In the genomic region with DNA sequence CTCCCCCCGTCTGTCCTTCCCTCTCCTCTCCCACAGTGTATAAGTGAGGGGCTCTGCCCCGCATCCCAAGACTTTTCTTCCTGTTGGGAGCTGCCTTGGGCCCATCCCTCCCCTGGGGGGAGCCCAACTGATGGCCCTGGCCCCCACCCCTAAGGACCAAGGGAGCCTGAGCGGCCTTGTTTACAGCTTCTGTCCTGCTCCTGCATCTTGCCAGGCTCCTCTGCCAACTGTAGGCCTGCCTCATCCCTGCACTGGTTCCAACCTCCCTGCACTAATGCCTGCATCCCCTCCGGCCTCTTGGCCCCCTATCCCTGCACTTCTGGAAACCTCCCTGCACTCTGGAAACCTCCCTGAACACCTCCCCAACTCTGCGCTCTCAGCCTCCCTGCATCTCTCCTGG, we compare ENCODE assay signal across 10 cellular contexts. TPM values are rescaled to one million over a fixed set of nuclear protein-coding genes. Genes with fewer than 3 reads are reported as not detected.
DNase-seq lines count a peak whose midpoint lies in the region; ATAC-seq and TF ChIP-seq lines count a peak whose summit lies in the region.
"Had no signal": no experiment of that assay in that cellular context is flagged by ENCODE, and none has a peak within 500 bp of the region (broad histone marks: within the 10 kb centered on the region; RNA-seq: fewer than 3 reads in every experiment).

No MANE protein-coding gene starts in this region.

- H3K36me3 Mint-ChIP-seq in nephron (ENCODE audit: low read depth): peaks cover 24% of the 10 kb centered on the region

- no peaks in the 10 kb centered on the region for H3K27me3 ChIP-seq in AG04450 (ENCODE audit: control insufficient read depth, insufficient read depth, low read length)
- no peaks in the 10 kb centered on the region for H3K27me3 ChIP-seq in HUES64 (ENCODE audit: insufficient read depth, low read length)

- no peak for ATAC-seq in GM18870 (IDR thresholded peaks at IDR 0.05; ENCODE audit: unreplicated experiment)
- no peak for ATAC-seq in GM21576 (IDR thresholded peaks at IDR 0.05; ENCODE audit: unreplicated experiment)

- no peaks in the 10 kb centered on the region for H3K9me3 Mint-ChIP-seq in nephron

- WGBS in HUES64: 51% methylated on average over 5 of the region's 5 CpGs

- TF ChIP-seq CTCF in AG04450 (IDR thresholded peaks at IDR 0.05; ENCODE audit: low read depth, low read length) (no peak), nephron (IDR thresholded peaks at IDR 0.05; ENCODE audit: unreplicated experiment in 3 of 3) (no peak)

- CTCF ChIA-PET in AG04450 (lab: Charles Lee): no interaction called here

- peaks cover 32% of the 10 kb centered on the region for H3K4me1 ChIP-seq in HUES64 (ENCODE audit: insufficient read depth, low read length)

- H3K27me3 Mint-ChIP-seq in nephron (ENCODE audit: low read depth): no peaks in the 10 kb centered on the region

- H3K27ac ChIP-seq in AG04450 (ENCODE audit: low read depth, low read length) (peak overlapping the region; percentile 11), HUES64 (ENCODE audit: low read depth, low read length) (0 out of 2 replicates have a peak overlapping the region, but pooled peaks have one; percentile 22), cingulate gyrus (ENCODE audit: low read depth, low read length) (peak overlapping the region; percentile 69)
- H3K27ac ChIP-seq: epithelial cell of prostate had no signal

- peak overlapping the region; percentile 83 for H3K4me3 ChIP-seq in AG04450 (ENCODE audit: low read depth, low read length)
- H3K4me3 ChIP-seq in HUES64 (ENCODE audit: low read length): peak overlapping the region; percentile 82

- peak overlapping the region; percentile 93 to 96 (median 94) for H3K4me3 Mint-ChIP-seq in nephron

- no peak for DNase-seq in AG04450 (ENCODE audit: low read depth, low spot score)
- no peak for DNase-seq in T-helper 9 cell
- no peak for DNase-seq in NAMALWA (ENCODE audit: low spot score)

- peaks cover 25% of the 10 kb centered on the region for H3K36me3 ChIP-seq in HUES64 (ENCODE audit: insufficient read depth, low read length)

- H3K9me3 ChIP-seq in AG04450 (ENCODE audit: control insufficient read depth, insufficient read depth, low read length) (no peaks in the 10 kb centered on the region; the same call in 1 of the 2 replicates), HUES64 (ENCODE audit: insufficient read depth, low read depth, low read length) (no peaks in the 10 kb centered on the region)
- H3K9me3 ChIP-seq: neutrophil had no signal

- peak overlapping the region; percentile 94 to 97 (median 94) for H3K27ac Mint-ChIP-seq in nephron

- peaks cover 57% of the 10 kb centered on the region for H3K4me1 Mint-ChIP-seq in nephron

- peak overlapping the region; percentile 33; the same call in 1 of the 2 replicates for H3K9ac ChIP-seq in HUES64 (ENCODE audit: low read depth, low read length)

- POLR2A ChIA-PET in AG04450 (lab: Yijun Ruan, JAX): no interaction called here

RNA-seq across cellular contexts. Expression of gene PAGR1, which starts 1.4 kb away (rescaled TPM):
- 14.3 and 14.5 TPM in 2 replicates for polyA plus RNA-seq in AG04450 (2011; rRNA removed)
- polyA minus RNA-seq in AG04450 (2011; rRNA and poly(A)+ RNA removed): 2.7 and 4.9 TPM in 2 replicates
- 52.5 TPM for polyA plus RNA-seq in HUES64 (2013, experiment 1 of 2)
- polyA plus RNA-seq in HUES64 (2013, experiment 2 of 2): 49.5 TPM

RNA-seq across cellular contexts. Expression of gene PRRT2, which starts 2.6 kb away (rescaled TPM):
- polyA plus RNA-seq in AG04450 (2011; rRNA removed): 5.7 and 6.1 TPM in 2 replicates
- polyA minus RNA-seq in AG04450 (2011; rRNA and poly(A)+ RNA removed): 3.6 and 3.7 TPM in 2 replicates
- polyA plus RNA-seq in HUES64 (2013, experiment 1 of 2): 10.2 TPM
- 12.9 TPM for polyA plus RNA-seq in HUES64 (2013, experiment 2 of 2)

RNA-seq across cellular contexts. Expression of gene MVP, which starts 5.7 kb away (rescaled TPM):
- 251 and 321 TPM in 2 replicates for polyA plus RNA-seq in AG04450 (2011; rRNA removed)
- 629 and 988 TPM in 2 replicates for polyA minus RNA-seq in AG04450 (2011; rRNA and poly(A)+ RNA removed)
- 0.80 TPM for polyA plus RNA-seq in HUES64 (2013, experiment 1 of 2)
- polyA plus RNA-seq in HUES64 (2013, experiment 2 of 2): 1.4 TPM

RNA-seq across cellular contexts. Expression of gene MAZ, which starts 8.3 kb away (rescaled TPM):
- 58.4 and 79.6 TPM in 2 replicates for polyA plus RNA-seq in AG04450 (2011; rRNA removed)
- polyA minus RNA-seq in AG04450 (2011; rRNA and poly(A)+ RNA removed): 141 and 195 TPM in 2 replicates
- 290 TPM for polyA plus RNA-seq in HUES64 (2013, experiment 1 of 2)
- polyA plus RNA-seq in HUES64 (2013, experiment 2 of 2): 272 TPM

RNA-seq across cellular contexts. Expression of gene KIF22, which starts 24.0 kb away (rescaled TPM):
- 14.1 and 19.9 TPM in 2 replicates for polyA plus RNA-seq in AG04450 (2011; rRNA removed)
- 32.2 and 33.5 TPM in 2 replicates for polyA minus RNA-seq in AG04450 (2011; rRNA and poly(A)+ RNA removed)
- polyA plus RNA-seq in HUES64 (2013, experiment 1 of 2): 91.3 TPM
- polyA plus RNA-seq in HUES64 (2013, experiment 2 of 2): 95.0 TPM

Comparison
In these comparisons a context has a peak if more than half of its experiments do, and no peak if none do; other contexts are left out.
1. H3K27ac ChIP-seq: peak in every context shown above with its lines; median percentile 69 in cingulate gyrus; 22 in HUES64; 11 in AG04450.